In the genomic region with DNA sequence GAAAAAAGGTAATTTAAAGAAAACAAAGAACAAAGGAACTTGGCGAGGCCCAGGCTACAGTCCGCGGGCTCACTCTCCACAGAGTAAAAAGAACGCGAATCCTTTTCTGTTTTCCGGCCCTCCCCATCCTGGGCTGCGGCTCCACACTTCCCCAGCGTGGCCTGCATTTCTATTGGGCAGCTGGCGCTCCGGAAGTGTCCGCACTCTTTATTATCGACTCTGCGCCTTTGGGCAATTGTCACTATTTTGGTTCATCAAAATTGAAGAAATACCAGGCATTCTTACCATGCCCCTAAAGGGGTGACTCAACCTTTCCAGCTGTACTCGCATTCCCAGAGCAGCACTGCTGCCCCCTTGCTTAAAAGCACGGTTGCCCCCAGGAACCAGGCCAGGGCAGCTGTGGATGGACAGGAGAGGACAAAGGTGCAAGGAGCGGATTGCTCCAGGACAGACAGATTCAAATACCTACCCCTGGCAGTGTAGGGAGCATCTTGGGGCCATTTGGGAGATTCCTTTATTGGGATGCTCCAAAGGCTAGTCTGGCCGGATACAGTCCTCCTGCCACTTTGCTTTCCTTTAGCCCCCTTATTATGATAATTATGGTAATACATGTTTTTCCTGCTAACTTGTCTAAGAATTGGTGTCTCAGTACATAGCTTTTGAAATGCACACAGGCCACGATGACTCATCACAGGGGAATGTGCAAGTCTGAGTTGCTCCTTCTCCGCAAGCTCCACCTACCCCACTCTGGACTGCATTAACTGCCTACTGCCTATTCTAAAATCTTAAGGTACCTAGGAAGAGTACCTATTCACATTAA, we compare ENCODE assay signal across 1 cellular context.
TF ChIP-seq lines count a peak whose summit lies in the region.

No MANE protein-coding gene starts in this region.

TF ChIP-seq in K562, 482 proteins besides CTCF, POLR2A, EP300 and RAD21 (continued from another document):
- TF ChIP-seq FOXM1 (IDR thresholded peaks at IDR 0.05; ENCODE audit: low read depth), result no peak
- no peak for TF ChIP-seq FOXM1 (CRISPR knock-in tag; IDR thresholded peaks at IDR 0.05; ENCODE audit: low read depth)
